Comparison of ENCODE assay signal across 2 cellular contexts in genomic region chr1:32142446-32143301, GRCh38.
A peak's percentile ranks its signal among the peaks of the same experiment; 100 is the strongest.
TF ChIP-seq lines count a peak whose summit lies in the region.

No MANE protein-coding gene starts in this region.

TF ChIP-seq in A549, 52 proteins besides CTCF, POLR2A, EP300 and RAD21:
- TF ChIP-seq, protein P1, sequence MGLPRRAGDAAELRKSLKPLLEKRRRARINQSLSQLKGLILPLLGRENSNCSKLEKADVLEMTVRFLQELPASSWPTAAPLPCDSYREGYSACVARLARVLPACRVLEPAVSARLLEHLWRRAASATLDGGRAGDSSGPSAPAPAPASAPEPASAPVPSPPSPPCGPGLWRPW (IDR thresholded peaks at IDR 0.05), result no peak
- TF ChIP-seq REST (IDR thresholded peaks at IDR 0.05) (no peak), ATOH8 (CRISPR knock-in tag; IDR thresholded peaks at IDR 0.05; ENCODE audit: low read depth) (no peak), JUNB (IDR thresholded peaks at IDR 0.05) (no peak), CHD4 (IDR thresholded peaks at IDR 0.05; ENCODE audit: borderline replicate concordance) (no peak), MAZ (IDR thresholded peaks at IDR 0.05; ENCODE audit: borderline replicate concordance, low read depth, low read length) (no peak), PHF8 (IDR thresholded peaks at IDR 0.05; ENCODE audit: borderline replicate concordance, low read depth) (no peak), PBX3 (IDR thresholded peaks at IDR 0.05) (no peak), EHMT2 (IDR thresholded peaks at IDR 0.05; ENCODE audit: low read depth) (no peak), KDM1A (IDR thresholded peaks at IDR 0.05; ENCODE audit: low read depth) (no peak), BHLHE40 (IDR thresholded peaks at IDR 0.05; ENCODE audit: low read depth, low read length) (no peak), TP53 (CRISPR knock-in tag; IDR thresholded peaks at IDR 0.05) (no peak), RFX5 (IDR thresholded peaks at IDR 0.05) (no peak), CEBPB (IDR thresholded peaks at IDR 0.05) (no peak), CHD2 (IDR thresholded peaks at IDR 0.05; ENCODE audit: low read length, partially characterized antibody) (no peak), MAFK (IDR thresholded peaks at IDR 0.05; ENCODE audit: partially characterized antibody) (no peak), HOXB5 (CRISPR knock-in tag; IDR thresholded peaks at IDR 0.05) (no peak), NR3C1 (IDR thresholded peaks at IDR 0.05) (no peak)
- TF ChIP-seq, protein P2, sequence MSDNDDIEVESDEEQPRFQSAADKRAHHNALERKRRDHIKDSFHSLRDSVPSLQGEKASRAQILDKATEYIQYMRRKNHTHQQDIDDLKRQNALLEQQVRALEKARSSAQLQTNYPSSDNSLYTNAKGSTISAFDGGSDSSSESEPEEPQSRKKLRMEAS (IDR thresholded peaks at IDR 0.05), result no peak
- TF ChIP-seq, protein P3, sequence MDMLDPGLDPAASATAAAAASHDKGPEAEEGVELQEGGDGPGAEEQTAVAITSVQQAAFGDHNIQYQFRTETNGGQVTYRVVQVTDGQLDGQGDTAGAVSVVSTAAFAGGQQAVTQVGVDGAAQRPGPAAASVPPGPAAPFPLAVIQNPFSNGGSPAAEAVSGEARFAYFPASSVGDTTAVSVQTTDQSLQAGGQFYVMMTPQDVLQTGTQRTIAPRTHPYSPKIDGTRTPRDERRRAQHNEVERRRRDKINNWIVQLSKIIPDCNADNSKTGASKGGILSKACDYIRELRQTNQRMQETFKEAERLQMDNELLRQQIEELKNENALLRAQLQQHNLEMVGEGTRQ (IDR thresholded peaks at IDR 0.05), result no peak

TF ChIP-seq in HepG2, 621 proteins besides CTCF, POLR2A, EP300 and RAD21 (continues in another document):
- TF ChIP-seq FOSL2 (CRISPR knock-in tag; IDR thresholded peaks at IDR 0.05) (no peak), GATAD1 (CRISPR knock-in tag; IDR thresholded peaks at IDR 0.05) (no peak), SP1 (IDR thresholded peaks at IDR 0.05) (no peak), SP1 (CRISPR knock-in tag; IDR thresholded peaks at IDR 0.05) (no peak), ARNT2 (CRISPR knock-in tag; IDR thresholded peaks at IDR 0.05; ENCODE audit: low read depth) (no peak), MAFG (CRISPR knock-in tag; IDR thresholded peaks at IDR 0.05) (no peak), SAP130 (CRISPR knock-in tag; IDR thresholded peaks at IDR 0.05; ENCODE audit: low read depth) (peak; percentile 87), ZNF737 (CRISPR knock-in tag; IDR thresholded peaks at IDR 0.05; ENCODE audit: borderline replicate concordance) (no peak), ZFAT (CRISPR knock-in tag; conservative IDR thresholded peaks at IDR 0.05) (no peak), ZNF607 (CRISPR knock-in tag; IDR thresholded peaks at IDR 0.05; ENCODE audit: borderline replicate concordance) (no peak), ZFP37 (CRISPR knock-in tag; IDR thresholded peaks at IDR 0.05; ENCODE audit: borderline replicate concordance) (no peak), KLF12 (CRISPR knock-in tag; IDR thresholded peaks at IDR 0.05; ENCODE audit: borderline replicate concordance) (no peak), TEAD3 (CRISPR knock-in tag; optimal IDR thresholded peaks at IDR 0.05; ENCODE audit: borderline replicate concordance) (no peak), TRIM22 (IDR thresholded peaks at IDR 0.05) (no peak), HOXD1 (CRISPR knock-in tag; IDR thresholded peaks at IDR 0.05) (no peak), TAF1 (CRISPR knock-in tag; IDR thresholded peaks at IDR 0.05) (no peak), SATB2 (CRISPR knock-in tag; IDR thresholded peaks at IDR 0.05) (no peak), RBM22 (optimal IDR thresholded peaks at IDR 0.05; ENCODE audit: low read length) (peak; percentile 67), SALL1 (CRISPR knock-in tag; IDR thresholded peaks at IDR 0.05) (no peak), PHF20 (CRISPR knock-in tag; IDR thresholded peaks at IDR 0.05) (no peak), THAP11 (CRISPR knock-in tag; IDR thresholded peaks at IDR 0.05) (no peak), ZSCAN29 (CRISPR knock-in tag; conservative IDR thresholded peaks at IDR 0.05) (no peak), ZNF350 (CRISPR knock-in tag; IDR thresholded peaks at IDR 0.05; ENCODE audit: borderline replicate concordance, low read depth) (no peak), ASH2L (IDR thresholded peaks at IDR 0.05; ENCODE audit: insufficient read length, low read depth, low read length) (peak; percentile 26), ZBTB39 (CRISPR knock-in tag; IDR thresholded peaks at IDR 0.05) (no peak), ZNF281 (CRISPR knock-in tag; IDR thresholded peaks at IDR 0.05; ENCODE audit: borderline replicate concordance) (no peak), ARID4A (CRISPR knock-in tag; IDR thresholded peaks at IDR 0.05; ENCODE audit: borderline replicate concordance) (peak; percentile 63; the same call in 1 of the 2 replicates), ZNF296 (CRISPR knock-in tag; conservative IDR thresholded peaks at IDR 0.05) (no peak), HOXA5 (CRISPR knock-in tag; IDR thresholded peaks at IDR 0.05) (no peak), SALL2 (CRISPR knock-in tag; IDR thresholded peaks at IDR 0.05) (no peak), GTF3A (CRISPR knock-in tag; conservative IDR thresholded peaks at IDR 0.05) (no peak), ZNF569 (CRISPR knock-in tag; IDR thresholded peaks at IDR 0.05; ENCODE audit: borderline replicate concordance) (no peak), HNRNPLL (IDR thresholded peaks at IDR 0.05; ENCODE audit: low read depth, low read length, poor library complexity, severe bottlenecking) (no peak), MXI1 (IDR thresholded peaks at IDR 0.05; ENCODE audit: borderline replicate concordance, low read depth, low read length) (peak; percentile 74; the same call in 1 of the 3 replicates), ISL2 (CRISPR knock-in tag; IDR thresholded peaks at IDR 0.05) (no peak), HOXA7 (CRISPR knock-in tag; IDR thresholded peaks at IDR 0.05) (no peak), ZNF672 (CRISPR knock-in tag; IDR thresholded peaks at IDR 0.05) (no peak), ZNF619 (CRISPR knock-in tag; IDR thresholded peaks at IDR 0.05) (no peak), SNAPC2 (CRISPR knock-in tag; IDR thresholded peaks at IDR 0.05) (no peak), MTA3 (CRISPR knock-in tag; IDR thresholded peaks at IDR 0.05) (no peak), ZNF317 (CRISPR knock-in tag; IDR thresholded peaks at IDR 0.05) (peak; percentile 86), CEBPG (CRISPR knock-in tag; IDR thresholded peaks at IDR 0.05) (no peak), ZNF652 (CRISPR knock-in tag; IDR thresholded peaks at IDR 0.05; ENCODE audit: borderline replicate concordance, low read depth) (no peak)
- TF ChIP-seq, protein P4, sequence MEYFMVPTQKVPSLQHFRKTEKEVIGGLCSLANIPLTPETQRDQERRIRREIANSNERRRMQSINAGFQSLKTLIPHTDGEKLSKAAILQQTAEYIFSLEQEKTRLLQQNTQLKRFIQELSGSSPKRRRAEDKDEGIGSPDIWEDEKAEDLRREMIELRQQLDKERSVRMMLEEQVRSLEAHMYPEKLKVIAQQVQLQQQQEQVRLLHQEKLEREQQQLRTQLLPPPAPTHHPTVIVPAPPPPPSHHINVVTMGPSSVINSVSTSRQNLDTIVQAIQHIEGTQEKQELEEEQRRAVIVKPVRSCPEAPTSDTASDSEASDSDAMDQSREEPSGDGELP (IDR thresholded peaks at IDR 0.05; ENCODE audit: borderline replicate concordance, low read depth), result peak; percentile 87; the same call in 1 of the 2 replicates
- TF ChIP-seq, protein P5, sequence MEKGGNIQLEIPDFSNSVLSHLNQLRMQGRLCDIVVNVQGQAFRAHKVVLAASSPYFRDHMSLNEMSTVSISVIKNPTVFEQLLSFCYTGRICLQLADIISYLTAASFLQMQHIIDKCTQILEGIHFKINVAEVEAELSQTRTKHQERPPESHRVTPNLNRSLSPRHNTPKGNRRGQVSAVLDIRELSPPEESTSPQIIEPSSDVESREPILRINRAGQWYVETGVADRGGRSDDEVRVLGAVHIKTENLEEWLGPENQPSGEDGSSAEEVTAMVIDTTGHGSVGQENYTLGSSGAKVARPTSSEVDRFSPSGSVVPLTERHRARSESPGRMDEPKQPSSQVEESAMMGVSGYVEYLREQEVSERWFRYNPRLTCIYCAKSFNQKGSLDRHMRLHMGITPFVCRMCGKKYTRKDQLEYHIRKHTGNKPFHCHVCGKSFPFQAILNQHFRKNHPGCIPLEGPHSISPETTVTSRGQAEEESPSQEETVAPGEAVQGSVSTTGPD (CRISPR knock-in tag; IDR thresholded peaks at IDR 0.05), result no peak
- TF ChIP-seq, protein P6, sequence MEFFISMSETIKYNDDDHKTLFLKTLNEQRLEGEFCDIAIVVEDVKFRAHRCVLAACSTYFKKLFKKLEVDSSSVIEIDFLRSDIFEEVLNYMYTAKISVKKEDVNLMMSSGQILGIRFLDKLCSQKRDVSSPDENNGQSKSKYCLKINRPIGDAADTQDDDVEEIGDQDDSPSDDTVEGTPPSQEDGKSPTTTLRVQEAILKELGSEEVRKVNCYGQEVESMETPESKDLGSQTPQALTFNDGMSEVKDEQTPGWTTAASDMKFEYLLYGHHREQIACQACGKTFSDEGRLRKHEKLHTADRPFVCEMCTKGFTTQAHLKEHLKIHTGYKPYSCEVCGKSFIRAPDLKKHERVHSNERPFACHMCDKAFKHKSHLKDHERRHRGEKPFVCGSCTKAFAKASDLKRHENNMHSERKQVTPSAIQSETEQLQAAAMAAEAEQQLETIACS (CRISPR knock-in tag; IDR thresholded peaks at IDR 0.05), result no peak
- TF ChIP-seq, protein P7, sequence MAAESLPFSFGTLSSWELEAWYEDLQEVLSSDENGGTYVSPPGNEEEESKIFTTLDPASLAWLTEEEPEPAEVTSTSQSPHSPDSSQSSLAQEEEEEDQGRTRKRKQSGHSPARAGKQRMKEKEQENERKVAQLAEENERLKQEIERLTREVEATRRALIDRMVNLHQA (CRISPR knock-in tag; IDR thresholded peaks at IDR 0.05), result no peak
